1 cellular context compared by ENCODE assay signal in the genomic region with DNA sequence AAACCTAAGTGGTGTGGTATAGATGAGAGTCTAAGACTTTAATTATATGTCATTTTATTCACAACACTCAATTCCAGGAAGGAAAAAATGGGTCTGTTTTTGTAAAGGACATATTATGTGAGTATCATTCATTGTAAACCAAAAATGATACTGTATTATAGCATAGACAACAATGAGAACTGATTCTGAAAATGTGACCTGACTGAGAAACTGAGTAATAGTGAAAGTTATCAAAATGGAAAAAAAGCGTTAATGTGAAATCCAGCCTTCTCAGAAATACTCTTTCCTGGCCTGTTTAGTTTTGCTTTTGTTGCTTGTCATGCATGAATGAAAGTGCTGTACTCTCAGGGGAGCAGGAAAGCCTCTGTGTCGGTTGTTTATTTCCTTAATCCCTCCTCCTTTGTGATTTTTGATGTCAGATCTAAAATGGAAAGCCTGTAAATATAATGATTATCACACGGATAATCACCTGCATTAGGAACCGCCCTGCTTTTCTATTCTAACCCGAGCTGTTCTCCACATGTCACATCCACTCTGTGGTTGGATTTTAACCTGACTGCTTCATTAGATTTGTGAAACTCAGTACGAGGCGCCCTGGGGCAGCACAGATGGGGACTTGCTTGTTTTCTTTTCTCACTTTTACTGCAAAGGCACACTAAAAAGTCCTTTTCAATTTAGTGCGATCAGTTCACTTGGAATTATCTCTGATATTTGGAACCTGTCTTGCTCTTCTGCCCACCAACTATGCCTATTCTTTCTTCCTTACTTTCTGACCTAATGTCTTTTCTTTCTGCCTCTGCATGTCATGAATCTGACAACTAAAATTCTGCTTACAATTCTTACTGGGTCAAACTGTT.
A peak's percentile ranks its signal among the peaks of the same experiment; 100 is the strongest.
TF ChIP-seq lines count a peak whose summit lies in the region.

No MANE protein-coding gene starts in this region.

TF ChIP-seq in GM12878, 131 proteins besides CTCF, POLR2A, EP300 and RAD21 (continued from another document and continues in another):
- no peak; the same call in 1 of the 2 replicates for TF ChIP-seq TARDBP (IDR thresholded peaks at IDR 0.05; ENCODE audit: borderline replicate concordance)
- peak; percentile 45; the same call in 1 of the 2 replicates for TF ChIP-seq TAF1 (IDR thresholded peaks at IDR 0.05; ENCODE audit: borderline replicate concordance, low read depth, low read length)
- TF ChIP-seq ATF7 (IDR thresholded peaks at IDR 0.05; ENCODE audit: low read depth), result peak; percentile 95
- TF ChIP-seq ESRRA (IDR thresholded peaks at IDR 0.05; ENCODE audit: low read length), result no peak
- TF ChIP-seq PML (IDR thresholded peaks at IDR 0.05; ENCODE audit: low read length), result peak; percentile 37; the same call in 1 of the 2 replicates
- TF ChIP-seq HCFC1 (IDR thresholded peaks at IDR 0.05; ENCODE audit: low read length), result no peak
- TF ChIP-seq SMC3 (IDR thresholded peaks at IDR 0.05; ENCODE audit: borderline replicate concordance, low read length), result peak; percentile 28; the same call in 1 of the 2 replicates
- no peak for TF ChIP-seq MYB (IDR thresholded peaks at IDR 0.05; ENCODE audit: borderline replicate concordance, low read depth, low read length)
- TF ChIP-seq, protein P1, sequence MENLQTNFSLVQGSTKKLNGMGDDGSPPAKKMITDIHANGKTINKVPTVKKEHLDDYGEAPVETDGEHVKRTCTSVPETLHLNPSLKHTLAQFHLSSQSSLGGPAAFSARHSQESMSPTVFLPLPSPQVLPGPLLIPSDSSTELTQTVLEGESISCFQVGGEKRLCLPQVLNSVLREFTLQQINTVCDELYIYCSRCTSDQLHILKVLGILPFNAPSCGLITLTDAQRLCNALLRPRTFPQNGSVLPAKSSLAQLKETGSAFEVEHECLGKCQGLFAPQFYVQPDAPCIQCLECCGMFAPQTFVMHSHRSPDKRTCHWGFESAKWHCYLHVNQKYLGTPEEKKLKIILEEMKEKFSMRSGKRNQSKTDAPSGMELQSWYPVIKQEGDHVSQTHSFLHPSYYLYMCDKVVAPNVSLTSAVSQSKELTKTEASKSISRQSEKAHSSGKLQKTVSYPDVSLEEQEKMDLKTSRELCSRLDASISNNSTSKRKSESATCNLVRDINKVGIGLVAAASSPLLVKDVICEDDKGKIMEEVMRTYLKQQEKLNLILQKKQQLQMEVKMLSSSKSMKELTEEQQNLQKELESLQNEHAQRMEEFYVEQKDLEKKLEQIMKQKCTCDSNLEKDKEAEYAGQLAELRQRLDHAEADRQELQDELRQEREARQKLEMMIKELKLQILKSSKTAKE (IDR thresholded peaks at IDR 0.05; ENCODE audit: low read depth, poor library complexity, severe bottlenecking), result peak; percentile 93
- TF ChIP-seq PAX5 (IDR thresholded peaks at IDR 0.05; ENCODE audit: borderline replicate concordance, low read depth, low read length), result peak; percentile 95
- TF ChIP-seq, protein P2, sequence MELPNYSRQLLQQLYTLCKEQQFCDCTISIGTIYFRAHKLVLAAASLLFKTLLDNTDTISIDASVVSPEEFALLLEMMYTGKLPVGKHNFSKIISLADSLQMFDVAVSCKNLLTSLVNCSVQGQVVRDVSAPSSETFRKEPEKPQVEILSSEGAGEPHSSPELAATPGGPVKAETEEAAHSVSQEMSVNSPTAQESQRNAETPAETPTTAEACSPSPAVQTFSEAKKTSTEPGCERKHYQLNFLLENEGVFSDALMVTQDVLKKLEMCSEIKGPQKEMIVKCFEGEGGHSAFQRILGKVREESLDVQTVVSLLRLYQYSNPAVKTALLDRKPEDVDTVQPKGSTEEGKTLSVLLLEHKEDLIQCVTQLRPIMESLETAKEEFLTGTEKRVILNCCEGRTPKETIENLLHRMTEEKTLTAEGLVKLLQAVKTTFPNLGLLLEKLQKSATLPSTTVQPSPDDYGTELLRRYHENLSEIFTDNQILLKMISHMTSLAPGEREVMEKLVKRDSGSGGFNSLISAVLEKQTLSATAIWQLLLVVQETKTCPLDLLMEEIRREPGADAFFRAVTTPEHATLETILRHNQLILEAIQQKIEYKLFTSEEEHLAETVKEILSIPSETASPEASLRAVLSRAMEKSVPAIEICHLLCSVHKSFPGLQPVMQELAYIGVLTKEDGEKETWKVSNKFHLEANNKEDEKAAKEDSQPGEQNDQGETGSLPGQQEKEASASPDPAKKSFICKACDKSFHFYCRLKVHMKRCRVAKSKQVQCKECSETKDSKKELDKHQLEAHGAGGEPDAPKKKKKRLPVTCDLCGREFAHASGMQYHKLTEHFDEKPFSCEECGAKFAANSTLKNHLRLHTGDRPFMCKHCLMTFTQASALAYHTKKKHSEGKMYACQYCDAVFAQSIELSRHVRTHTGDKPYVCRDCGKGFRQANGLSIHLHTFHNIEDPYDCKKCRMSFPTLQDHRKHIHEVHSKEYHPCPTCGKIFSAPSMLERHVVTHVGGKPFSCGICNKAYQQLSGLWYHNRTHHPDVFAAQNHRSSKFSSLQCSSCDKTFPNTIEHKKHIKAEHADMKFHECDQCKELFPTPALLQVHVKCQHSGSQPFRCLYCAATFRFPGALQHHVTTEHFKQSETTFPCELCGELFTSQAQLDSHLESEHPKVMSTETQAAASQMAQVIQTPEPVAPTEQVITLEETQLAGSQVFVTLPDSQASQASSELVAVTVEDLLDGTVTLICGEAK (IDR thresholded peaks at IDR 0.05; ENCODE audit: borderline replicate concordance), result peak; percentile 7; the same call in 1 of the 2 replicates
- peak; percentile 52; the same call in 1 of the 2 replicates for TF ChIP-seq GABPA (IDR thresholded peaks at IDR 0.05; ENCODE audit: low read depth)
- peak; percentile 96 for TF ChIP-seq STAT3 (IDR thresholded peaks at IDR 0.05; ENCODE audit: low read depth, low read length)
- peak; percentile 99 for TF ChIP-seq MEF2B (IDR thresholded peaks at IDR 0.05; ENCODE audit: partially characterized antibody, poor library complexity, severe bottlenecking)
- peak; percentile 66; the same call in 1 of the 2 replicates for TF ChIP-seq BACH1 (IDR thresholded peaks at IDR 0.05; ENCODE audit: borderline replicate concordance)
- TF ChIP-seq BMI1 (IDR thresholded peaks at IDR 0.05; ENCODE audit: borderline replicate concordance), result peak; percentile 68; the same call in 1 of the 2 replicates
- TF ChIP-seq SMARCA5 (IDR thresholded peaks at IDR 0.05), result peak; percentile 70; the same call in 1 of the 2 replicates
- TF ChIP-seq TBL1XR1 (IDR thresholded peaks at IDR 0.05; ENCODE audit: low read depth, low read length), result peak; percentile 94
- no peak for TF ChIP-seq LARP7 (IDR thresholded peaks at IDR 0.05)
- no peak for TF ChIP-seq SMAD5 (IDR thresholded peaks at IDR 0.05; ENCODE audit: low read depth)
- TF ChIP-seq NR2C1 (IDR thresholded peaks at IDR 0.05), result no peak
- TF ChIP-seq ZBED1 (IDR thresholded peaks at IDR 0.05; ENCODE audit: borderline replicate concordance), result peak; percentile 73
- TF ChIP-seq ZNF274 (IDR thresholded peaks at IDR 0.05; ENCODE audit: insufficient read depth, insufficient read length), result no peak
- TF ChIP-seq ETV6 (conservative IDR thresholded peaks at IDR 0.05 in 1 of 2, IDR thresholded peaks at IDR 0.05 in 1 of 2; ENCODE audit: borderline replicate concordance in 1 of 2, low read depth in 1 of 2), result peak in 1 of 2 experiments; percentile 78; a peak in 2 of 4 replicates
- TF ChIP-seq RCOR1 (conservative IDR thresholded peaks at IDR 0.05; ENCODE audit: low read depth, low read length), result peak; percentile 92; the same call in 1 of the 2 replicates
- peak; percentile 36; the same call in 1 of the 3 replicates for TF ChIP-seq POU2F2 (IDR thresholded peaks at IDR 0.05; ENCODE audit: borderline replicate concordance, low read depth, low read length)
- TF ChIP-seq MTA2 (IDR thresholded peaks at IDR 0.05; ENCODE audit: low read depth), result peak; percentile 97
- TF ChIP-seq HDGF (IDR thresholded peaks at IDR 0.05), result no peak
- no peak for TF ChIP-seq EZH2 (IDR thresholded peaks at IDR 0.05; ENCODE audit: borderline replicate concordance, control insufficient read depth, low read depth, low read length)
- peak; percentile 31; the same call in 1 of the 2 replicates for TF ChIP-seq CREB1 (IDR thresholded peaks at IDR 0.05; ENCODE audit: low read depth)
- peak; percentile 98; the same call in 1 of the 2 replicates for TF ChIP-seq ZNF217 (IDR thresholded peaks at IDR 0.05)
- TF ChIP-seq RUNX3 (IDR thresholded peaks at IDR 0.05; ENCODE audit: low read length), result peak; percentile 80
- TF ChIP-seq RFX5 (IDR thresholded peaks at IDR 0.05; ENCODE audit: low read depth, low read length), result no peak
- TF ChIP-seq SREBF2 (IDR thresholded peaks at IDR 0.05; ENCODE audit: low read length), result no peak
- peak; percentile 31; the same call in 1 of the 2 replicates for TF ChIP-seq SREBF1 (IDR thresholded peaks at IDR 0.05; ENCODE audit: low read length)
- peak; percentile 84; the same call in 1 of the 2 replicates for TF ChIP-seq CREM (IDR thresholded peaks at IDR 0.05; ENCODE audit: low read depth)
- TF ChIP-seq, protein P3, sequence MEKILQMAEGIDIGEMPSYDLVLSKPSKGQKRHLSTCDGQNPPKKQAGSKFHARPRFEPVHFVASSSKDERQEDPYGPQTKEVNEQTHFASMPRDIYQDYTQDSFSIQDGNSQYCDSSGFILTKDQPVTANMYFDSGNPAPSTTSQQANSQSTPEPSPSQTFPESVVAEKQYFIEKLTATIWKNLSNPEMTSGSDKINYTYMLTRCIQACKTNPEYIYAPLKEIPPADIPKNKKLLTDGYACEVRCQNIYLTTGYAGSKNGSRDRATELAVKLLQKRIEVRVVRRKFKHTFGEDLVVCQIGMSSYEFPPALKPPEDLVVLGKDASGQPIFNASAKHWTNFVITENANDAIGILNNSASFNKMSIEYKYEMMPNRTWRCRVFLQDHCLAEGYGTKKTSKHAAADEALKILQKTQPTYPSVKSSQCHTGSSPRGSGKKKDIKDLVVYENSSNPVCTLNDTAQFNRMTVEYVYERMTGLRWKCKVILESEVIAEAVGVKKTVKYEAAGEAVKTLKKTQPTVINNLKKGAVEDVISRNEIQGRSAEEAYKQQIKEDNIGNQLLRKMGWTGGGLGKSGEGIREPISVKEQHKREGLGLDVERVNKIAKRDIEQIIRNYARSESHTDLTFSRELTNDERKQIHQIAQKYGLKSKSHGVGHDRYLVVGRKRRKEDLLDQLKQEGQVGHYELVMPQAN (conservative IDR thresholded peaks at IDR 0.05), result peak; percentile 27; the same call in 1 of the 2 replicates
- TF ChIP-seq, protein P4, sequence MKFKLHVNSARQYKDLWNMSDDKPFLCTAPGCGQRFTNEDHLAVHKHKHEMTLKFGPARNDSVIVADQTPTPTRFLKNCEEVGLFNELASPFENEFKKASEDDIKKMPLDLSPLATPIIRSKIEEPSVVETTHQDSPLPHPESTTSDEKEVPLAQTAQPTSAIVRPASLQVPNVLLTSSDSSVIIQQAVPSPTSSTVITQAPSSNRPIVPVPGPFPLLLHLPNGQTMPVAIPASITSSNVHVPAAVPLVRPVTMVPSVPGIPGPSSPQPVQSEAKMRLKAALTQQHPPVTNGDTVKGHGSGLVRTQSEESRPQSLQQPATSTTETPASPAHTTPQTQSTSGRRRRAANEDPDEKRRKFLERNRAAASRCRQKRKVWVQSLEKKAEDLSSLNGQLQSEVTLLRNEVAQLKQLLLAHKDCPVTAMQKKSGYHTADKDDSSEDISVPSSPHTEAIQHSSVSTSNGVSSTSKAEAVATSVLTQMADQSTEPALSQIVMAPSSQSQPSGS (IDR thresholded peaks at IDR 0.05; ENCODE audit: low read length), result peak; percentile 96
- peak; percentile 88 for TF ChIP-seq MEF2A (IDR thresholded peaks at IDR 0.05; ENCODE audit: insufficient read depth, low read depth, low read length)
- TF ChIP-seq, protein P5, sequence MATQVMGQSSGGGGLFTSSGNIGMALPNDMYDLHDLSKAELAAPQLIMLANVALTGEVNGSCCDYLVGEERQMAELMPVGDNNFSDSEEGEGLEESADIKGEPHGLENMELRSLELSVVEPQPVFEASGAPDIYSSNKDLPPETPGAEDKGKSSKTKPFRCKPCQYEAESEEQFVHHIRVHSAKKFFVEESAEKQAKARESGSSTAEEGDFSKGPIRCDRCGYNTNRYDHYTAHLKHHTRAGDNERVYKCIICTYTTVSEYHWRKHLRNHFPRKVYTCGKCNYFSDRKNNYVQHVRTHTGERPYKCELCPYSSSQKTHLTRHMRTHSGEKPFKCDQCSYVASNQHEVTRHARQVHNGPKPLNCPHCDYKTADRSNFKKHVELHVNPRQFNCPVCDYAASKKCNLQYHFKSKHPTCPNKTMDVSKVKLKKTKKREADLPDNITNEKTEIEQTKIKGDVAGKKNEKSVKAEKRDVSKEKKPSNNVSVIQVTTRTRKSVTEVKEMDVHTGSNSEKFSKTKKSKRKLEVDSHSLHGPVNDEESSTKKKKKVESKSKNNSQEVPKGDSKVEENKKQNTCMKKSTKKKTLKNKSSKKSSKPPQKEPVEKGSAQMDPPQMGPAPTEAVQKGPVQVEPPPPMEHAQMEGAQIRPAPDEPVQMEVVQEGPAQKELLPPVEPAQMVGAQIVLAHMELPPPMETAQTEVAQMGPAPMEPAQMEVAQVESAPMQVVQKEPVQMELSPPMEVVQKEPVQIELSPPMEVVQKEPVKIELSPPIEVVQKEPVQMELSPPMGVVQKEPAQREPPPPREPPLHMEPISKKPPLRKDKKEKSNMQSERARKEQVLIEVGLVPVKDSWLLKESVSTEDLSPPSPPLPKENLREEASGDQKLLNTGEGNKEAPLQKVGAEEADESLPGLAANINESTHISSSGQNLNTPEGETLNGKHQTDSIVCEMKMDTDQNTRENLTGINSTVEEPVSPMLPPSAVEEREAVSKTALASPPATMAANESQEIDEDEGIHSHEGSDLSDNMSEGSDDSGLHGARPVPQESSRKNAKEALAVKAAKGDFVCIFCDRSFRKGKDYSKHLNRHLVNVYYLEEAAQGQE (IDR thresholded peaks at IDR 0.05; ENCODE audit: low read depth, low read length), result no peak
- TF ChIP-seq, protein P6, sequence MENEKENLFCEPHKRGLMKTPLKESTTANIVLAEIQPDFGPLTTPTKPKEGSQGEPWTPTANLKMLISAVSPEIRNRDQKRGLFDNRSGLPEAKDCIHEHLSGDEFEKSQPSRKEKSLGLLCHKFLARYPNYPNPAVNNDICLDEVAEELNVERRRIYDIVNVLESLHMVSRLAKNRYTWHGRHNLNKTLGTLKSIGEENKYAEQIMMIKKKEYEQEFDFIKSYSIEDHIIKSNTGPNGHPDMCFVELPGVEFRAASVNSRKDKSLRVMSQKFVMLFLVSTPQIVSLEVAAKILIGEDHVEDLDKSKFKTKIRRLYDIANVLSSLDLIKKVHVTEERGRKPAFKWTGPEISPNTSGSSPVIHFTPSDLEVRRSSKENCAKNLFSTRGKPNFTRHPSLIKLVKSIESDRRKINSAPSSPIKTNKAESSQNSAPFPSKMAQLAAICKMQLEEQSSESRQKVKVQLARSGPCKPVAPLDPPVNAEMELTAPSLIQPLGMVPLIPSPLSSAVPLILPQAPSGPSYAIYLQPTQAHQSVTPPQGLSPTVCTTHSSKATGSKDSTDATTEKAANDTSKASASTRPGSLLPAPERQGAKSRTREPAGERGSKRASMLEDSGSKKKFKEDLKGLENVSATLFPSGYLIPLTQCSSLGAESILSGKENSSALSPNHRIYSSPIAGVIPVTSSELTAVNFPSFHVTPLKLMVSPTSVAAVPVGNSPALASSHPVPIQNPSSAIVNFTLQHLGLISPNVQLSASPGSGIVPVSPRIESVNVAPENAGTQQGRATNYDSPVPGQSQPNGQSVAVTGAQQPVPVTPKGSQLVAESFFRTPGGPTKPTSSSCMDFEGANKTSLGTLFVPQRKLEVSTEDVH (IDR thresholded peaks at IDR 0.05; ENCODE audit: low read depth, partially characterized antibody), result peak; percentile 53
- TF ChIP-seq ZNF207 (IDR thresholded peaks at IDR 0.05; ENCODE audit: borderline replicate concordance), result no peak
- TF ChIP-seq WRNIP1 (IDR thresholded peaks at IDR 0.05; ENCODE audit: borderline replicate concordance, low read depth, low read length), result no peak
- TF ChIP-seq FOXK2 (IDR thresholded peaks at IDR 0.05), result no peak
- TF ChIP-seq FOXM1 (IDR thresholded peaks at IDR 0.05; ENCODE audit: low read depth, low read length), result peak; percentile 90
- TF ChIP-seq IKZF1 (conservative IDR thresholded peaks at IDR 0.05), result peak; percentile 98
- peak; percentile 84; the same call in 1 of the 2 replicates for TF ChIP-seq BCL11A (IDR thresholded peaks at IDR 0.05; ENCODE audit: low read depth, low read length)
- no peak for TF ChIP-seq BRCA1 (IDR thresholded peaks at IDR 0.05; ENCODE audit: low read depth, low read length)
